In genomic region chr5:36060516-36060885, GRCh38 we compare ENCODE assay signal across 11 cellular contexts. TPM values are rescaled to one million over a fixed set of nuclear protein-coding genes. Genes with fewer than 3 reads are reported as not detected.
A peak's percentile ranks its signal among the peaks of the same experiment; 100 is the strongest.
DNase-seq lines count a peak whose midpoint lies in the region; ATAC-seq and TF ChIP-seq lines count a peak whose summit lies in the region.
"Had no signal": no experiment of that assay in that cellular context is flagged by ENCODE, and none has a peak within 500 bp of the region (broad histone marks: within the 10 kb centered on the region; RNA-seq: fewer than 3 reads in every experiment).

No MANE protein-coding gene starts in this region.

- no peaks in the 10 kb centered on the region for H3K36me3 Mint-ChIP-seq in immature natural killer cell

- H3K4me3 ChIP-seq in AG10803 (ENCODE audit: low read length), result no peak overlapping the region
- H3K4me3 ChIP-seq: spleen had no signal

- peak; percentile 92 for ATAC-seq in GM18867 (IDR thresholded peaks at IDR 0.05; ENCODE audit: unreplicated experiment)
- ATAC-seq: left ventricle myocardium superior had no signal

- TF ChIP-seq CTCF in AG10803 (conservative IDR thresholded peaks at IDR 0.05; ENCODE audit: low read length), result peak; percentile 53

- TF ChIP-seq POLR2A in erythroblast (IDR thresholded peaks at IDR 0.05; ENCODE audit: low read length), result no peak

- H3K9me3 Mint-ChIP-seq in immature natural killer cell, result no peaks in the 10 kb centered on the region

- H3K27ac Mint-ChIP-seq in immature natural killer cell, result no peak overlapping the region

- peaks cover 0 to 5% (median 1%) of the 10 kb centered on the region in 3 donors for H3K27me3 Mint-ChIP-seq in immature natural killer cell (ENCODE audit: low read depth in 3 of 3)

- DNase-seq in AG10803 (ENCODE audit: low read depth) (peak; percentile 47), NCI-H1694 (lab: John Stamatoyannopoulos, UW) (peak; percentile 35), erythroblast (lab: John Stamatoyannopoulos, UW) (peak; percentile 4 to 14), kidney tubule cell (ENCODE audit: low spot score) (no peak), globus pallidus (ENCODE audit: low spot score) (no peak), immature natural killer cell (no peak)
- no peak for DNase-seq in effector CD4-positive, alpha-beta T cell
- DNase-seq: effector memory CD4-positive, alpha-beta T cell; left ventricle myocardium superior; spleen had no signal

- peaks cover 0 to 5% of the 10 kb centered on the region in 2 donors for H3K4me1 Mint-ChIP-seq in immature natural killer cell

- no peak overlapping the region for H3K4me3 Mint-ChIP-seq in immature natural killer cell

RNA-seq across cellular contexts. Expression of gene UGT3A2, which starts 6.2 kb away (rescaled TPM):
- polyA plus RNA-seq in immature natural killer cell, result 1 to 10 TPM in 1 of 3 donors, under 1 TPM in 1, not detected in 1; 0.10 to 1.0 TPM

Comparison
In these comparisons a context has a peak if more than half of its experiments do, and no peak if none do; other contexts are left out.
1. DNase-seq: peak in AG10803 (single experiment), NCI-H1694 (single experiment) and erythroblast (2 of 2); none in kidney tubule cell (single experiment), globus pallidus (single experiment), effector CD4-positive, alpha-beta T cell (single experiment) and immature natural killer cell (0 of 3).